8 cellular contexts compared by ENCODE assay signal in the genomic region with DNA sequence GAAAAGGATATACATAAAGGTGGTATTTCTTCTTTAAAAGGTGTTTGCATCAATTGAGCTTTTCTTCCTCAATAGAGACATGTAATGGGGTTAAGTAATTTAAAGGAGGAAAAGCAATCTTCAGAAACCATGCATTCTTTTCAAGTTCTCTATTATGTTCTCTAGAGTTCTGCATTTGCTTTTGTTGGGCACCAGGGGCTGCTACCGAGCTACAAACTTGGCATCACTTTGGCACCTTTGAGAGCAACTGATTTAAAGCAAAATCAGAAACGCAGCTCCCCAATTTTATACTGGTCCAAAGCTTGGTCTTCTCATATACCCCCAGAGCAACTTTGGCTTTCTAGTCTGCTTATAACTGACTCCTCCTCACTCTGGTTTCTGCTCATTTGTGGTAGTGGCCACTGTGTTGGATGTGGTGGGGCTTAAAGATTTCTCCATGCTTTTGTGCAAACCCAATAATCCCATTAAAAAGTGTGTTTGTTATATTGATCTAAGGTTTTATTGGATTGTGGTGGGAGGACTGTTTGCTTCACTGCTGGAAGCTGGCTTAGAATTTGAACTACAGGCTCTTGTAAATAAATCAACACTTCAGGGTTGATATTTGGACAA.
DNase-seq lines count a peak whose midpoint lies in the region; ATAC-seq, FAIRE-seq and TF ChIP-seq lines count a peak whose summit lies in the region.

No MANE protein-coding gene starts in this region.

- H3K4ac ChIP-seq in neuronal stem cell (ENCODE audit: low read length) = no peak overlapping the region

- no peak for TF ChIP-seq EP300 in esophagus muscularis mucosa (IDR thresholded peaks at IDR 0.05)

- H3K36me3 ChIP-seq in esophagus muscularis mucosa (no peaks in the 10 kb centered on the region), neuronal stem cell (replicated peaks in 1 of 2; ENCODE audit: control insufficient read depth in 2 of 2, insufficient read depth in 2 of 2, low read length in 2 of 2) (no peaks in the 10 kb centered on the region)

- no peak overlapping the region for H4K8ac ChIP-seq in neuronal stem cell (ENCODE audit: low read depth, low read length)

- intact Hi-C loops in esophagus muscularis mucosa (cut with DNase I) = loop anchor here (10.0 kb wide), 1 partner anchor 664 kb away; no protein-coding TSS in a partner anchor

- no peak overlapping the region for H2AK5ac ChIP-seq in neuronal stem cell (ENCODE audit: low read depth, low read length)

- H4K91ac ChIP-seq in neuronal stem cell (ENCODE audit: low read depth, low read length, poor library complexity) = no peak overlapping the region

- H3K9ac ChIP-seq in neuronal stem cell (ENCODE audit: low read depth, low read length, poor library complexity) = no peak overlapping the region

- H3K9me3 ChIP-seq in esophagus muscularis mucosa (no peaks in the 10 kb centered on the region), neuronal stem cell (replicated peaks in 1 of 2; ENCODE audit: control insufficient read depth in 2 of 2, insufficient read depth in 1 of 2, low read depth in 1 of 2, low read length in 2 of 2) (peaks cover 0 to 2% of the 10 kb centered on the region in 2 donors)

- TF ChIP-seq POLR2A in GM12892 (IDR thresholded peaks at IDR 0.05; ENCODE audit: low read depth, low read length) (no peak), esophagus muscularis mucosa (IDR thresholded peaks at IDR 0.05; ENCODE audit: low read depth) (no peak)

- H2BK5ac ChIP-seq in neuronal stem cell (ENCODE audit: low read length) = no peak overlapping the region

- H3K23ac ChIP-seq in neuronal stem cell (ENCODE audit: low read depth, low read length, poor library complexity) = no peak overlapping the region

- TF ChIP-seq CTCF in esophagus muscularis mucosa (IDR thresholded peaks at IDR 0.05) = peak; percentile 43 to 58 (median 48)

- ATAC-seq in HG03342 (IDR thresholded peaks at IDR 0.05; ENCODE audit: unreplicated experiment) = peak; percentile 72
- no peak for ATAC-seq in HG03045 (IDR thresholded peaks at IDR 0.05; ENCODE audit: unreplicated experiment)

- H2AFZ ChIP-seq in neuronal stem cell (ENCODE audit: low read length) = peak overlapping the region; percentile 44

- H3K18ac ChIP-seq in neuronal stem cell (ENCODE audit: low read length) = no peak overlapping the region

- H2BK12ac ChIP-seq in neuronal stem cell (ENCODE audit: low read length) = no peak overlapping the region

- H3K27me3 ChIP-seq in esophagus muscularis mucosa (no peaks in the 10 kb centered on the region), neuronal stem cell (ENCODE audit: control insufficient read depth in 3 of 3, insufficient read depth in 3 of 3, low read depth in 1 of 3, low read length in 3 of 3) (no peaks in the 10 kb centered on the region)

- 11% methylated on average over 2 of the region's 2 CpGs for WGBS in esophagus muscularis mucosa
- no CpG with 5 or more reads among the region's 2 CpGs for WGBS in neuronal stem cell (ENCODE audit: extremely low coverage in 2 of 2, insufficient read length in 2 of 2, insufficient replicate concordance in 1 of 2), 2 donors

- no peak overlapping the region for H3K14ac ChIP-seq in neuronal stem cell (ENCODE audit: low read length)

- H3K79me1 ChIP-seq in neuronal stem cell (ENCODE audit: low read depth, low read length) = no peaks in the 10 kb centered on the region

- H2BK15ac ChIP-seq in neuronal stem cell (ENCODE audit: low read length) = no peak overlapping the region

- H3K4me1 ChIP-seq in esophagus muscularis mucosa (no peaks in the 10 kb centered on the region), neuronal stem cell (ENCODE audit: control insufficient read depth in 2 of 2, insufficient read depth in 1 of 2, low read depth in 1 of 2, low read length in 2 of 2) (peaks cover 0 to 5% of the 10 kb centered on the region in 2 donors)

- H2BK120ac ChIP-seq in neuronal stem cell (ENCODE audit: low read depth, low read length) = no peak overlapping the region

- H3K4me3 ChIP-seq in esophagus muscularis mucosa = no peak overlapping the region
- H3K4me3 ChIP-seq in neuronal stem cell (ENCODE audit: low read length in 2 of 2) = no peak overlapping the region

- H3K27ac ChIP-seq in esophagus muscularis mucosa (replicated peaks in 1 of 4) (no peak overlapping the region), neuronal stem cell (replicated peaks; ENCODE audit: low read length) (no peak overlapping the region)

- FAIRE-seq in A204.1 (lab: Jason Lieb, UNC) (peak; percentile 6), GM12892 (lab: Jason Lieb, UNC) (peak; percentile 42)

- DNase-seq in GM12892 (ENCODE audit: insufficient read length) = no peak
- peak; percentile 25 for DNase-seq in NOMO-1 treated with dmso at 0.1 percent for 144 hours (lab: John Stamatoyannopoulos, UW; ENCODE audit: unreplicated experiment)
- no peak for DNase-seq in esophagus muscularis mucosa (ENCODE audit: extremely low spot score)
- peak; percentile 31 for DNase-seq in neuronal stem cell (ENCODE audit: low spot score)
- no peak for DNase-seq in cerebellum (ENCODE audit: low spot score)

- H3K4me2 ChIP-seq in neuronal stem cell (ENCODE audit: insufficient read depth, low read length, poor library complexity, severe bottlenecking) = no peak overlapping the region

Comparison
In these comparisons a context has a peak if more than half of its experiments do, and no peak if none do; other contexts are left out.
1. DNase-seq: peak in NOMO-1 treated with dmso at 0.1 percent for 144 hours (single experiment) and neuronal stem cell (single experiment); none in GM12892 (single experiment), esophagus muscularis mucosa (single experiment) and cerebellum (single experiment).